Comparison of ENCODE assay signal across 18 cellular contexts in the genomic region with DNA sequence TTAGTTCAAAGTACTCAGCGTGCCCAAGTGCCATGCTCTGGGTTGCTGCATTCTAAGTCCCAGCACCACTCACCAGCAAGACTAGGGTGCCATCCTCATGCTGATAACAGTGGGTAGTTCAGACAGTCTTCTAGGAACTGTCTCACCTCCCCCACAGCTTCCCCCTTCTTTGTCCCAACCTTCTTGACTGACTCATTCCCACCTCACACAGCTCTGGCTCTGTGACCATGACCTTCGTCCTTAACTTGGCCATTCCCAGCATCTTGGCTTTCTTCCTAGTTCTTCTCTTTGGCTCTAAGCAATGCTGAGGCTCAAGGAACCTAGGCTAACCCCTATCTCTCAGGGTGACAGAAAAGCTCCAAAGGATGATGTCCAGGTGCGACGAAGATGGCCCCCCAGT. TPM values are rescaled to one million over a fixed set of nuclear protein-coding genes. Genes with fewer than 3 reads are reported as not detected.
DNase-seq lines count a peak whose midpoint lies in the region; ATAC-seq and TF ChIP-seq lines count a peak whose summit lies in the region.
"Had no signal": no experiment of that assay in that cellular context is flagged by ENCODE, and none has a peak within 500 bp of the region (broad histone marks: within the 10 kb centered on the region; RNA-seq: fewer than 3 reads in every experiment).

No MANE protein-coding gene starts in this region.

- no peaks in the 10 kb centered on the region for H3K9me3 ChIP-seq in DND-41 (ENCODE audit: insufficient read depth, low read length, severe bottlenecking)
- H3K9me3 ChIP-seq in gastroesophageal sphincter: no peaks in the 10 kb centered on the region
- H3K9me3 ChIP-seq: right atrium auricular region, SK-N-SH had no signal

- H3K36me3 ChIP-seq in DND-41 (ENCODE audit: insufficient read depth, low read length) (no peaks in the 10 kb centered on the region), gastroesophageal sphincter (no peaks in the 10 kb centered on the region)
- H3K36me3 ChIP-seq: neural progenitor cell, right atrium auricular region had no signal

- 68 to 80% methylated on average over 3 to 4 of the region's 4 CpGs for WGBS in gastroesophageal sphincter (ENCODE audit: low coverage in 1 of 2), 2 donors

- H3K27ac ChIP-seq in DND-41 (ENCODE audit: low read length) (peak overlapping the region; percentile 93), gastroesophageal sphincter (no peak overlapping the region)
- H3K27ac ChIP-seq: neural progenitor cell, right atrium auricular region had no signal

- no peak overlapping the region for H2AFZ ChIP-seq in DND-41 (ENCODE audit: low read depth, low read length)
- H2AFZ ChIP-seq: neural progenitor cell had no signal

- peaks cover 53% of the 10 kb centered on the region for H3K4me1 ChIP-seq in DND-41 (ENCODE audit: insufficient read depth, low read length)
- peaks cover 0 to 9% (median 0%) of the 10 kb centered on the region in 3 donors for H3K4me1 ChIP-seq in gastroesophageal sphincter

- H3K27me3 ChIP-seq in DND-41 (ENCODE audit: insufficient read depth, low read length, poor library complexity) (no peaks in the 10 kb centered on the region), gastroesophageal sphincter (no peaks in the 10 kb centered on the region)
- H3K27me3 ChIP-seq: neural progenitor cell, right atrium auricular region had no signal

- H3K9me3 Mint-ChIP-seq in central memory CD8-positive, alpha-beta T cell: no peaks in the 10 kb centered on the region
- no peaks in the 10 kb centered on the region for H3K9me3 Mint-ChIP-seq in stimulated activated effector memory CD8-positive, alpha-beta T cell treated with anti-CD3 and anti-CD28 coated beads, Interleukin-12 subunit alpha, Interleukin-12 subunit beta, amount 100 ng/mL, for 72 hours
- H3K9me3 Mint-ChIP-seq: activated naive CD4-positive, alpha-beta T cell treated with anti-CD3 and anti-CD28 coated beads, Interleukin-2, amount 50 U/mL, for 72 hours; H9; neural progenitor cell had no signal

- no peak for TF ChIP-seq CTCF in DND-41 (IDR thresholded peaks at IDR 0.05; ENCODE audit: borderline replicate concordance, extremely low read depth, low read length, poor library complexity, severe bottlenecking)
- TF ChIP-seq CTCF in NB4 (IDR thresholded peaks at IDR 0.05; ENCODE audit: low read depth, low read length): no peak
- TF ChIP-seq CTCF in gastroesophageal sphincter (IDR thresholded peaks at IDR 0.05): no peak

- peaks cover 63% of the 10 kb centered on the region for H3K4me1 Mint-ChIP-seq in central memory CD8-positive, alpha-beta T cell
- peaks cover 68% of the 10 kb centered on the region for H3K4me1 Mint-ChIP-seq in stimulated activated effector memory CD8-positive, alpha-beta T cell treated with anti-CD3 and anti-CD28 coated beads, Interleukin-12 subunit alpha, Interleukin-12 subunit beta, amount 100 ng/mL, for 72 hours

- H4K20me1 ChIP-seq in DND-41 (ENCODE audit: insufficient read depth, low read length): no peaks in the 10 kb centered on the region

- no peak for TF ChIP-seq EP300 in gastroesophageal sphincter (IDR thresholded peaks at IDR 0.05)

- H3K9ac ChIP-seq in DND-41 (ENCODE audit: low read depth, low read length): peak overlapping the region; percentile 56; the same call in 1 of the 2 replicates
- H3K9ac ChIP-seq: neural progenitor cell, SK-N-SH had no signal

- no peak for ATAC-seq in DND-41 (ENCODE audit: insufficient read depth, low read depth)
- ATAC-seq in central memory CD8-positive, alpha-beta T cell (replicated peaks; ENCODE audit: extremely low read depth, poor library complexity, severe bottlenecking): no peak
- ATAC-seq in stimulated activated effector memory CD8-positive, alpha-beta T cell treated with anti-CD3 and anti-CD28 coated beads, Interleukin-12 subunit alpha, Interleukin-12 subunit beta, amount 100 ng/mL, for 72 hours: no peak
- no peak for ATAC-seq in gastroesophageal sphincter
- ATAC-seq: activated naive CD4-positive, alpha-beta T cell treated with anti-CD3 and anti-CD28 coated beads, Interleukin-2, amount 50 U/mL, for 72 hours had no signal

- H3K4me3 Mint-ChIP-seq in central memory CD8-positive, alpha-beta T cell: peak overlapping the region; percentile 75
- peak overlapping the region; percentile 22 for H3K4me3 Mint-ChIP-seq in stimulated activated effector memory CD8-positive, alpha-beta T cell treated with anti-CD3 and anti-CD28 coated beads, Interleukin-12 subunit alpha, Interleukin-12 subunit beta, amount 100 ng/mL, for 72 hours
- H3K4me3 Mint-ChIP-seq: H9, neural progenitor cell had no signal

- no peaks in the 10 kb centered on the region for H3K79me2 ChIP-seq in DND-41 (ENCODE audit: insufficient read depth, low read length)

- H3K36me3 Mint-ChIP-seq in central memory CD8-positive, alpha-beta T cell (ENCODE audit: insufficient read depth): peaks cover 34% of the 10 kb centered on the region
- H3K36me3 Mint-ChIP-seq in stimulated activated effector memory CD8-positive, alpha-beta T cell treated with anti-CD3 and anti-CD28 coated beads, Interleukin-12 subunit alpha, Interleukin-12 subunit beta, amount 100 ng/mL, for 72 hours: peaks cover 5% of the 10 kb centered on the region
- H3K36me3 Mint-ChIP-seq: neural progenitor cell had no signal

- H3K27me3 Mint-ChIP-seq in central memory CD8-positive, alpha-beta T cell: no peaks in the 10 kb centered on the region

- H3K4me2 ChIP-seq in DND-41 (ENCODE audit: insufficient read depth, low read length): no peak overlapping the region
- H3K4me2 ChIP-seq: neural progenitor cell, SK-N-SH had no signal

- TF ChIP-seq POLR2A in NB4 (IDR thresholded peaks at IDR 0.05; ENCODE audit: extremely low read depth, insufficient read length) (no peak), gastroesophageal sphincter (IDR thresholded peaks at IDR 0.05) (no peak)

- peak overlapping the region; percentile 99 for H3K27ac Mint-ChIP-seq in central memory CD8-positive, alpha-beta T cell (ENCODE audit: low read depth)
- H3K27ac Mint-ChIP-seq in stimulated activated effector memory CD8-positive, alpha-beta T cell treated with anti-CD3 and anti-CD28 coated beads, Interleukin-12 subunit alpha, Interleukin-12 subunit beta, amount 100 ng/mL, for 72 hours: peak overlapping the region; percentile 69
- H3K27ac Mint-ChIP-seq: H9, neural progenitor cell had no signal

- DNase-seq in DND-41 (no peak), NB4 (ENCODE audit: low read depth) (peak; percentile 64), NCI-H2171 treated with DMSO at 0.1 percent for 48 hours (lab: John Stamatoyannopoulos, UW) (no peak), germinal center (ENCODE audit: low spot score) (no peak)
- DNase-seq in central memory CD8-positive, alpha-beta T cell (ENCODE audit: low spot score in 2 of 2): no peak
- no peak for DNase-seq in stimulated activated effector memory CD8-positive, alpha-beta T cell treated with anti-CD3 and anti-CD28 coated beads, Interleukin-12 subunit alpha, Interleukin-12 subunit beta, amount 100 ng/mL, for 72 hours (ENCODE audit: low spot score in 2 of 2)
- no peak for DNase-seq in activated CD4-positive, alpha-beta T cell treated with anti-CD3 and anti-CD28 coated beads for 48 hours
- DNase-seq: activated CD4-positive, CD25-positive, alpha-beta regulatory T cell; activated CD8-positive, alpha-beta memory T cell treated with anti-CD3 and anti-CD28 coated beads, Interleukin-2, amount 50 U/mL, for 48 hours; caudate nucleus; H9; NCI-H1105 treated with DMSO at 0.1 percent for 48 hours; NCI-H345; SK-N-SH had no signal

- no peak overlapping the region for H3K4me3 ChIP-seq in DND-41 (ENCODE audit: low read depth in 1 of 2, low read length in 2 of 2)
- no peak overlapping the region for H3K4me3 ChIP-seq in NB4 (ENCODE audit: low read depth, low read length)
- H3K4me3 ChIP-seq in gastroesophageal sphincter: no peak overlapping the region
- H3K4me3 ChIP-seq: neural progenitor cell, right atrium auricular region had no signal

RNA-seq across cellular contexts. Expression of gene CXCR4, which starts 20.0 kb away (rescaled TPM):
- total RNA-seq in gastroesophageal sphincter: 1 to 10 TPM; 5.1 to 8.2 (median 7.7) TPM
